26 cellular contexts compared by ENCODE assay signal in the genomic region with DNA sequence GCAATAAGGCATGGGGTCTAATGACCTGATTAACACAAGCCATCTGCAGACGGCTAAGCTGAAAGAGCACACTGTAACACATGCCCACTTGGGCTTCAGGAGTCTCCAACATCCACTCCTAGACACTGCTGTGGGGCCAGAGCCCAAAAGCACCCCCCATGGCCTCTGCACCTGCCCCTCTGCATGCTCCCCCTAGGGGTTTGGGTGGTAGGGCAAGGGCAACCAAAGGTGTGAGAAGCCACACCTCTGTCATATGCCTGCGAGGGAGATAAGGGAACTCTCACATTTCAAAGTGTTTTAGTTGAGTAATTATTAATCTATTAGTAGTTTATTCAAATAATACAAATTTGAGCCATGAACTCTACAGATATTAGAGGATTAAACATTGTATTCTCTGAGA. TPM values are rescaled to one million over a fixed set of nuclear protein-coding genes. Genes with fewer than 3 reads are reported as not detected.
DNase-seq lines count a peak whose midpoint lies in the region; ATAC-seq, FAIRE-seq and TF ChIP-seq lines count a peak whose summit lies in the region.
"Had no signal": no experiment of that assay in that cellular context is flagged by ENCODE, and none has a peak within 500 bp of the region (broad histone marks: within the 10 kb centered on the region; RNA-seq: fewer than 3 reads in every experiment).

No MANE protein-coding gene starts in this region.

- H3K4me1 ChIP-seq in GM23338 (ENCODE audit: insufficient read depth) (peaks cover 50% of the 10 kb centered on the region), HUES6 (ENCODE audit: control insufficient read depth, insufficient read depth, low read length) (peaks cover 46% of the 10 kb centered on the region), K562 (replicated peaks in 1 of 2; ENCODE audit: control insufficient read depth in 2 of 2, insufficient read depth in 2 of 2, low read length in 2 of 2) (no peaks in the 10 kb centered on the region), upper lobe of right lung (no peaks in the 10 kb centered on the region)
- H3K4me1 ChIP-seq: A549 had no signal

- H3F3A ChIP-seq in GM23338 (replicated peaks; ENCODE audit: low read depth): 0 out of 2 replicates have a peak, but pooled peaks cover 11% of the 10 kb centered on the region

- TF ChIP-seq CTCF in GM23338 (conservative IDR thresholded peaks at IDR 0.05; ENCODE audit: low read depth in 2 of 2): peak; percentile 22 to 37; a peak in 2 of 4 replicates
- TF ChIP-seq CTCF in K562 (IDR thresholded peaks at IDR 0.05 in 2 of 3, conservative IDR thresholded peaks at IDR 0.05 in 1 of 3; ENCODE audit: insufficient read depth in 2 of 3, low read depth in 1 of 3, low read length in 3 of 3): no peak
- no peak for TF ChIP-seq CTCF in upper lobe of right lung (IDR thresholded peaks at IDR 0.05)

- WGBS in K562 (ENCODE audit: insufficient coverage, low coverage, missing lambda C conversion rate): 86% methylated on average over 2 of the region's 2 CpGs

- no peak overlapping the region for H2AFZ ChIP-seq in GM23338
- no peak overlapping the region for H2AFZ ChIP-seq in K562 (ENCODE audit: low read depth, low read length)

- TF ChIP-seq RAD21 in K562 (CRISPR knock-in tag; conservative IDR thresholded peaks at IDR 0.05 in 1 of 2, IDR thresholded peaks at IDR 0.05 in 1 of 2): no peak

- no peak overlapping the region for H3K4me3 Mint-ChIP-seq in GM23338
- H3K4me3 Mint-ChIP-seq: CD4-positive, alpha-beta memory T cell had no signal

- peaks cover 79% of the 10 kb centered on the region for H3K36me3 Mint-ChIP-seq in GM23338 (ENCODE audit: low read depth)

- H3K9ac ChIP-seq in HUES6 (ENCODE audit: low read length) (no peak overlapping the region), K562 (ENCODE audit: insufficient read depth in 1 of 2, low read depth in 2 of 2, low read length in 2 of 2) (no peak overlapping the region)
- H3K9ac ChIP-seq: KMS-11 had no signal

- intact Hi-C loops in K562 (cut with micrococcal nuclease) (no loop called here), upper lobe of right lung (cut with DNase I) (no loop called here)

- DNase-seq in GM23338 (ENCODE audit: low spot score) (no peak), K562 (ENCODE audit: extremely low read depth in 1 of 4, low spot score in 3 of 4) (no peak), upper lobe of right lung (no peak), amniotic stem cell (lab: John Stamatoyannopoulos, UW) (no peak)
- DNase-seq in activated effector memory CD4-positive, alpha-beta T cell treated with anti-CD3 and anti-CD28 coated beads, Interleukin-2, amount 50 U/mL, for 16 hours: no peak
- DNase-seq: C1 segment of cervical spinal cord; CD4-positive, alpha-beta memory T cell; COR-L47; DMS53; IMR-90; MM.1S; NCI-H1048; NCI-H1417 treated with DMSO at 0.1 percent for 48 hours; NCI-H1694 treated with DMSO at 0.1 percent for 48 hours; NCI-H2081; NCI-H2227 treated with DMSO at 0.1 percent for 48 hours; NCI-H526 treated with DMSO at 0.1 percent for 48 hours; RPMI8226; SHP77 had no signal

- no peak overlapping the region for H3K4me3 ChIP-seq in GM23338
- H3K4me3 ChIP-seq in HUES6 (ENCODE audit: low read depth, low read length): no peak overlapping the region
- H3K4me3 ChIP-seq in K562: no peak overlapping the region
- no peak overlapping the region for H3K4me3 ChIP-seq in upper lobe of right lung
- H3K4me3 ChIP-seq: A549 had no signal

- H3K79me2 ChIP-seq in GM23338 (replicated peaks; ENCODE audit: insufficient read depth) (peaks cover 70% of the 10 kb centered on the region), K562 (ENCODE audit: control insufficient read depth, insufficient read depth, low read length) (peaks cover 24% of the 10 kb centered on the region)

- H4K20me1 ChIP-seq in GM23338 (replicated peaks; ENCODE audit: insufficient read depth) (no peaks in the 10 kb centered on the region), K562 (replicated peaks; ENCODE audit: control insufficient read depth, insufficient read depth, low read length) (no peaks in the 10 kb centered on the region)

- CTCF ChIA-PET in K562 (lab: Yijun Ruan, JAX; ENCODE audit: low intra/inter-chr PET ratio): no interaction called here

- no peak overlapping the region for H3K27ac Mint-ChIP-seq in GM23338

- peaks cover 6% of the 10 kb centered on the region; the same call in 1 of the 3 replicates for H3K9me3 Mint-ChIP-seq in GM23338

- H3K27me3 ChIP-seq in GM23338 (ENCODE audit: insufficient read depth) (no peaks in the 10 kb centered on the region), HUES6 (ENCODE audit: control insufficient read depth, insufficient read depth, low read length) (no peaks in the 10 kb centered on the region), K562 (ENCODE audit: control insufficient read depth in 2 of 2, insufficient read depth in 2 of 2, low read length in 2 of 2) (no peaks in the 10 kb centered on the region), upper lobe of right lung (no peaks in the 10 kb centered on the region)

- ATAC-seq in GM23338 (no peak), K562 (peak; percentile 49; the same call in 2 of the 3 replicates), upper lobe of right lung (peak; percentile 23), GM19463 (IDR thresholded peaks at IDR 0.05; ENCODE audit: unreplicated experiment) (no peak)
- ATAC-seq: A549 had no signal

- peaks cover 9% of the 10 kb centered on the region for H3K27me3 Mint-ChIP-seq in GM23338 (ENCODE audit: insufficient read depth, low read depth, poor library complexity)
- H3K27me3 Mint-ChIP-seq: CD4-positive, alpha-beta memory T cell had no signal

- H3K27ac ChIP-seq in GM23338 (ENCODE audit: low read depth) (no peak overlapping the region; the same call in 1 of the 2 replicates), HUES6 (ENCODE audit: low read depth, low read length) (peak overlapping the region; percentile 7; the same call in 1 of the 2 replicates), K562 (ENCODE audit: extremely low read depth, low read depth, low read length) (no peak overlapping the region), upper lobe of right lung (no peak overlapping the region)
- H3K27ac ChIP-seq: A549, KMS-11 had no signal

- in situ Hi-C loops in K562 (cut with MboI): no loop called here

- no peaks in the 10 kb centered on the region for H3K9me1 ChIP-seq in K562 (ENCODE audit: control insufficient read depth, insufficient read depth, low read length)

- H3K36me3 ChIP-seq in GM23338 (ENCODE audit: insufficient read depth) (peaks cover 25% of the 10 kb centered on the region; the same call in 1 of the 2 replicates), HUES6 (ENCODE audit: control insufficient read depth, insufficient read depth, low read length) (peaks cover 77% of the 10 kb centered on the region), K562 (ENCODE audit: control insufficient read depth, insufficient read depth, low read length) (peaks cover 94% of the 10 kb centered on the region), upper lobe of right lung (peaks cover 17% of the 10 kb centered on the region)

- POLR2A ChIA-PET in K562 (lab: Yijun Ruan, JAX): interaction anchor here (0.7 kb wide), 2 partner anchors 22 to 263 kb away, joined by 3 read pairs; no protein-coding TSS in a partner anchor

- TF ChIP-seq POLR2A in K562 (conservative IDR thresholded peaks at IDR 0.05): no peak

- BruUV-seq in K562 (replicated peaks; lab: Mats Ljungman, UMichigan): no TSS peak

- FAIRE-seq in K562 (lab: Jason Lieb, UNC): no peak
- FAIRE-seq: A549, G401.6, H54, HTR-8/SVneo had no signal

- TF ChIP-seq EP300 in K562 (IDR thresholded peaks at IDR 0.05; ENCODE audit: low read length): no peak

- H3K4me1 Mint-ChIP-seq in GM23338: peaks cover 72% of the 10 kb centered on the region

- no peaks in the 10 kb centered on the region for H3K9me2 ChIP-seq in GM23338 (ENCODE audit: insufficient read depth)

- peak overlapping the region; percentile 67; the same call in 1 of the 2 replicates for H3K4me2 ChIP-seq in GM23338
- no peak overlapping the region for H3K4me2 ChIP-seq in K562 (ENCODE audit: insufficient read depth, low read length)
- H3K4me2 ChIP-seq: A549, KMS-11 had no signal

- H3K9me3 ChIP-seq in HUES6 (ENCODE audit: control insufficient read depth, insufficient read depth, low read depth, low read length): 0 out of 2 replicates have a peak, but pooled peaks cover 2% of the 10 kb centered on the region
- H3K9me3 ChIP-seq in K562 (replicated peaks; ENCODE audit: control insufficient read depth, insufficient read depth, low read depth, low read length): no peaks in the 10 kb centered on the region
- no peaks in the 10 kb centered on the region for H3K9me3 ChIP-seq in upper lobe of right lung
- H3K9me3 ChIP-seq: A549 had no signal

TF ChIP-seq in GM23338, 12 proteins besides CTCF, POLR2A, EP300 and RAD21 (continues in another document):
- TF ChIP-seq STAT1 (IDR thresholded peaks at IDR 0.05; ENCODE audit: unreplicated experiment) (no peak), ZNF331 (CRISPR knock-in tag; IDR thresholded peaks at IDR 0.05; ENCODE audit: low read depth) (no peak)

TF ChIP-seq in K562, 482 proteins besides CTCF, POLR2A, EP300 and RAD21 (continues in another document):
- TF ChIP-seq RBM34 (IDR thresholded peaks at IDR 0.05; ENCODE audit: borderline replicate concordance, insufficient read depth, low read length) (no peak), HDAC2 (IDR thresholded peaks at IDR 0.05) (no peak), MIER1 (IDR thresholded peaks at IDR 0.05; ENCODE audit: low read depth) (no peak), ZBTB7A (IDR thresholded peaks at IDR 0.05; ENCODE audit: borderline replicate concordance, control insufficient read depth, low read depth, low read length) (no peak)

RNA-seq across cellular contexts. Expression of a gene that starts 30.8 kb away (rescaled TPM):
- total RNA-seq in GM23338 (2014; rRNA removed; shearing (Covaris generic)): 396 and 408 TPM in 2 replicates
- polyA plus RNA-seq in GM23338 (2016; fragmentation: Nextera tagmentation; extraction: Ambion mirVana): 432 and 444 TPM in 2 replicates
- total RNA-seq in K562 (2011; cell fraction: chromatin; rRNA removed; ENCODE audit: low replicate concordance): 294 and 379 TPM in 2 replicates
- 320 and 363 TPM in 2 replicates for total RNA-seq in K562 (2011; cell fraction: nucleolus; rRNA removed)
- total RNA-seq in K562 (2011; cell fraction: nucleoplasm; rRNA removed): 387 and 390 TPM in 2 replicates
- 113 and 115 TPM in 2 replicates for total RNA-seq in K562 (2014; rRNA removed)
- total RNA-seq in K562 (2014; rRNA removed; fragmentation: Illumina TruSeq; extraction: Trizol): 187 and 206 TPM in 2 replicates
- total RNA-seq in K562 (2015; rRNA removed; fragmentation: Illumina TruSeq; extraction: Trizol): 201 and 205 TPM in 2 replicates
- 162 and 170 TPM in 2 replicates for total RNA-seq in K562 (2021)
- 148 and 304 TPM in 2 replicates for polyA plus RNA-seq in K562 (2011; rRNA removed)
- 120 and 135 TPM in 2 replicates for polyA plus RNA-seq in K562 (2011; cell fraction: cytosol; rRNA removed)
- 81.1 and 102 TPM in 2 replicates for polyA plus RNA-seq in K562 (2011; cell fraction: nucleus; rRNA removed)
- 217 and 283 TPM in 2 replicates for polyA plus RNA-seq in K562 (2012)
- polyA plus RNA-seq in K562 (2014; fragmentation: Illumina TruSeq; extraction: Trizol): 148 and 160 TPM in 2 replicates
- polyA plus RNA-seq in K562 (2014; fragmentation: Nextera tagmentation; extraction: Ambion mirVana): 100 to 1,000 TPM; 350 to 403 TPM
- polyA plus RNA-seq in K562 (2014; rRNA removed): 137 and 141 TPM in 2 replicates
- 161 and 254 TPM in 2 replicates for polyA minus RNA-seq in K562 (2011; rRNA and poly(A)+ RNA removed)
- polyA minus RNA-seq in K562 (2011; cell fraction: cytosol; rRNA and poly(A)+ RNA removed): 100 and 143 TPM in 2 replicates
- polyA minus RNA-seq in K562 (2011; cell fraction: nucleus; rRNA and poly(A)+ RNA removed): 156 and 191 TPM in 2 replicates
- total RNA-seq in upper lobe of right lung: 278 TPM

Comparison
In these comparisons a context has a peak if more than half of its experiments do, and no peak if none do; other contexts are left out.
1. ATAC-seq: peak in K562 (single experiment) and upper lobe of right lung (single experiment); none in GM23338 (single experiment) and GM19463 (single experiment).
2. CTCF ChIP-seq: peak in GM23338 (2 of 2); none in K562 (0 of 3) and upper lobe of right lung (single experiment).